In genomic region chr2:47471429-47472116, GRCh38 we compare ENCODE assay signal across 1 cellular context.
TF ChIP-seq lines count a peak whose summit lies in the region.

No MANE protein-coding gene starts in this region.

TF ChIP-seq in WTC11, 78 proteins besides CTCF, POLR2A, EP300 and RAD21 (continued from another document):
- TF ChIP-seq RORB (CRISPR knock-in tag; IDR thresholded peaks at IDR 0.05) (no peak), FOXP1 (CRISPR knock-in tag; IDR thresholded peaks at IDR 0.05; ENCODE audit: borderline replicate concordance) (no peak), GTF2I (CRISPR knock-in tag; conservative IDR thresholded peaks at IDR 0.05) (no peak), AFF4 (CRISPR knock-in tag; IDR thresholded peaks at IDR 0.05; ENCODE audit: borderline replicate concordance) (no peak), HMGXB4 (CRISPR knock-in tag; IDR thresholded peaks at IDR 0.05) (no peak), ZMAT4 (CRISPR knock-in tag; IDR thresholded peaks at IDR 0.05) (no peak), ZSCAN18 (CRISPR knock-in tag; IDR thresholded peaks at IDR 0.05) (no peak), JAZF1 (CRISPR knock-in tag; IDR thresholded peaks at IDR 0.05) (no peak), GRHL2 (CRISPR knock-in tag; IDR thresholded peaks at IDR 0.05; ENCODE audit: insufficient replicate concordance, severe bottlenecking) (no peak)
